ENCODE assay signal across 1 cellular context in genomic region chr14:74048291-74048690, GRCh38.
TF ChIP-seq lines count a peak whose summit lies in the region.

No MANE protein-coding gene starts in this region.

TF ChIP-seq in WTC11, 78 proteins besides CTCF, POLR2A, EP300 and RAD21 (continued from another document):
- TF ChIP-seq, protein P1, sequence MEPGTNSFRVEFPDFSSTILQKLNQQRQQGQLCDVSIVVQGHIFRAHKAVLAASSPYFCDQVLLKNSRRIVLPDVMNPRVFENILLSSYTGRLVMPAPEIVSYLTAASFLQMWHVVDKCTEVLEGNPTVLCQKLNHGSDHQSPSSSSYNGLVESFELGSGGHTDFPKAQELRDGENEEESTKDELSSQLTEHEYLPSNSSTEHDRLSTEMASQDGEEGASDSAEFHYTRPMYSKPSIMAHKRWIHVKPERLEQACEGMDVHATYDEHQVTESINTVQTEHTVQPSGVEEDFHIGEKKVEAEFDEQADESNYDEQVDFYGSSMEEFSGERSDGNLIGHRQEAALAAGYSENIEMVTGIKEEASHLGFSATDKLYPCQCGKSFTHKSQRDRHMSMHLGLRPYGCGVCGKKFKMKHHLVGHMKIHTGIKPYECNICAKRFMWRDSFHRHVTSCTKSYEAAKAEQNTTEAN (CRISPR knock-in tag; IDR thresholded peaks at IDR 0.05) = no peak
- no peak for TF ChIP-seq ZNF263 (CRISPR knock-in tag; IDR thresholded peaks at IDR 0.05; ENCODE audit: low read depth)
- TF ChIP-seq IRF2 (CRISPR knock-in tag; IDR thresholded peaks at IDR 0.05; ENCODE audit: borderline replicate concordance, low read depth) = no peak
- no peak for TF ChIP-seq FOXJ3 (CRISPR knock-in tag; IDR thresholded peaks at IDR 0.05; ENCODE audit: borderline replicate concordance)
- no peak for TF ChIP-seq MYBL2 (CRISPR knock-in tag; IDR thresholded peaks at IDR 0.05)
- no peak for TF ChIP-seq ZNF317 (CRISPR knock-in tag; IDR thresholded peaks at IDR 0.05; ENCODE audit: borderline replicate concordance, low read depth)
- no peak for TF ChIP-seq ZNF219 (CRISPR knock-in tag; IDR thresholded peaks at IDR 0.05; ENCODE audit: borderline replicate concordance)
- TF ChIP-seq HMGXB4 (CRISPR knock-in tag; IDR thresholded peaks at IDR 0.05) = no peak
- no peak for TF ChIP-seq PRRX2 (CRISPR knock-in tag; IDR thresholded peaks at IDR 0.05)
- no peak for TF ChIP-seq MXD4 (CRISPR knock-in tag; IDR thresholded peaks at IDR 0.05; ENCODE audit: borderline replicate concordance)
- TF ChIP-seq ELF4 (CRISPR knock-in tag; IDR thresholded peaks at IDR 0.05; ENCODE audit: low read depth) = no peak
- no peak for TF ChIP-seq MLX (CRISPR knock-in tag; IDR thresholded peaks at IDR 0.05)
- no peak for TF ChIP-seq SOX15 (CRISPR knock-in tag; IDR thresholded peaks at IDR 0.05)
- no peak for TF ChIP-seq TCF7 (CRISPR knock-in tag; IDR thresholded peaks at IDR 0.05; ENCODE audit: low read depth)
